In genomic region chr6:108031968-108032367, GRCh38 we compare ENCODE assay signal across 20 cellular contexts.
"Had no signal": no experiment of that assay in that cellular context is flagged by ENCODE, and none has a peak within 500 bp of the region (broad histone marks: within the 10 kb centered on the region; RNA-seq: fewer than 3 reads in every experiment).

No MANE protein-coding gene starts in this region.

- H3K27me3 ChIP-seq: esophagus muscularis mucosa, gastroesophageal sphincter, right lobe of liver, tibial artery, upper lobe of left lung, vagina had no signal

- DNase-seq: effector memory CD8-positive, alpha-beta T cell; glutamatergic neuron; immature natural killer cell; left ventricle myocardium inferior; mesenchymal stem cell; midbrain; occipital lobe; retina; right lobe of liver; stimulated activated CD4-positive, alpha-beta T cell treated with anti-CD3 and anti-CD28 coated beads, Interleukin-4, amount 100 ng/mL, for 24 hours; tibial artery had no signal

- H3K36me3 ChIP-seq: prostate gland, right lobe of liver had no signal

- H3K4me3 ChIP-seq: esophagus muscularis mucosa, gastroesophageal sphincter, left ventricle myocardium inferior, lung, prostate gland, right lobe of liver, tibial artery, upper lobe of left lung, vagina had no signal

- H3K9me3 ChIP-seq: esophagus muscularis mucosa, gastroesophageal sphincter, left ventricle myocardium inferior, prostate gland, right lobe of liver, tibial artery, upper lobe of left lung, vagina had no signal

- H3K4me1 ChIP-seq: esophagus muscularis mucosa, gastroesophageal sphincter, left ventricle myocardium inferior, parathyroid adenoma, prostate gland, right lobe of liver, tibial artery, upper lobe of left lung, vagina had no signal

- H3K27ac ChIP-seq: epithelial cell of prostate, esophagus muscularis mucosa, gastroesophageal sphincter, left ventricle myocardium inferior, parathyroid adenoma, prostate gland, right lobe of liver, tibial artery, upper lobe of left lung, vagina had no signal

- ATAC-seq: effector memory CD8-positive, alpha-beta T cell; stimulated activated memory B cell treated with anti-CD40 and anti-IgM and Interleukin-4, amounts not matched to agents 10 μg/mL and 1 μg/mL and 100 μg/mL, for 72 hours had no signal
